In the genomic region with DNA sequence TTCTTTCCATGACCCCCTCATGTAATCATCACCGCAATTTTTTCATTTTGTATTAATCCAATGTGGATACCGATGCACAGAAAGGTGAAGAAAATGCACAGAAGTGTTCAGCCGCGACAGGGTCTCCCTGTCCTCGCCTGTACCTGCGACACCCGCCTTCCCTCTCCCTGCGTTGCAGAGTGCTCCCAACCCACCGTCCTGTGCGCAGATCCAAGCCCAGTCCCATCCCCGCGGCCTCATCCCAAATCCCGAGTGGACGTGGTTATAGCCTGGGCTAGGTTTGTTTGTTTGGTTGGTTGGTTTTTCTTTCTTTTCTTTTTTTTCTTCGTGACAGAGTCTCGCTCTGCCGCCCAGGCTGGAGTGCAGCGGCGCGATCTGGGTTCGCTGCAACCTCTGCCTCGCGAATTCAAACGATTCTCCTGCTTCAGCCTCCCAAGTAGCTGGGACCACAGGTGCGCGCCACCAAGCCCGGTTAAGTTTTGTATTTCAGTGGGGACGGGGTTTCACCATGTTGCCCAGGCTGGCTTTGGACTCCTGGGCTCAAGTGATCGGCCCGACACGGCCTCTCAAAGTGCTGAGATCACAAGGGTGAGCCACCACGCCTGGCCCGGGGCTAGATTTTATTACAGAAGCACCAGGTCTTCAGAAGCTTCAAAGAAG, we compare ENCODE assay signal across 9 cellular contexts. TPM values are rescaled to one million over a fixed set of nuclear protein-coding genes. Genes with fewer than 3 reads are reported as not detected.
DNase-seq lines count a peak whose midpoint lies in the region; ATAC-seq and TF ChIP-seq lines count a peak whose summit lies in the region.
"Had no signal": no experiment of that assay in that cellular context is flagged by ENCODE, and none has a peak within 500 bp of the region (broad histone marks: within the 10 kb centered on the region; RNA-seq: fewer than 3 reads in every experiment).

No MANE protein-coding gene starts in this region.

- no peaks in the 10 kb centered on the region for H4K20me1 ChIP-seq in Loucy (ENCODE audit: insufficient read depth, low read length, poor library complexity, severe bottlenecking)

- H3K9me2 ChIP-seq in Loucy (replicated peaks; ENCODE audit: low read depth, low read length), result no peaks in the 10 kb centered on the region

- peaks cover 8% of the 10 kb centered on the region for H3K4me1 ChIP-seq in Loucy (ENCODE audit: insufficient read depth, low read length, poor library complexity, severe bottlenecking)

- H3K9ac ChIP-seq in Loucy (ENCODE audit: low read depth, low read length, poor library complexity, severe bottlenecking), result no peak overlapping the region

- H3K79me2 ChIP-seq in Loucy (ENCODE audit: insufficient read depth, low read length), result no peaks in the 10 kb centered on the region

- peak overlapping the region; percentile 70 for H3K4me3 ChIP-seq in AG04449 (ENCODE audit: low read depth, low read length)
- peak overlapping the region; percentile 62 for H3K4me3 ChIP-seq in Loucy (ENCODE audit: low read length, poor library complexity, severe bottlenecking)

- no peaks in the 10 kb centered on the region for H3K9me3 Mint-ChIP-seq in effector memory CD8-positive, alpha-beta T cell
- H3K9me3 Mint-ChIP-seq in natural killer cell treated with Interleukin-12 subunit alpha and Interleukin-12 subunit beta and Interleukin-15 and Interleukin-18, amount 100 ng/mL, for 72 hours, result no peaks in the 10 kb centered on the region

- no peaks in the 10 kb centered on the region for H3F3A ChIP-seq in Loucy (ENCODE audit: low read depth)

- peak overlapping the region; percentile 65 for H3K4me2 ChIP-seq in Loucy (ENCODE audit: low read depth, low read length, poor library complexity, severe bottlenecking)

- POLR2A ChIA-PET in AG04449 (lab: Yijun Ruan, JAX), result no interaction called here

- no peaks in the 10 kb centered on the region for H3K27me3 ChIP-seq in Loucy (ENCODE audit: insufficient read depth, low read length, poor library complexity, severe bottlenecking)

- peak overlapping the region; percentile 83 to 89 for H3K4me3 Mint-ChIP-seq in effector memory CD8-positive, alpha-beta T cell
- H3K4me3 Mint-ChIP-seq in natural killer cell treated with Interleukin-12 subunit alpha and Interleukin-12 subunit beta and Interleukin-15 and Interleukin-18, amount 100 ng/mL, for 72 hours, result peak overlapping the region; percentile 68

- H3K27me3 Mint-ChIP-seq in effector memory CD8-positive, alpha-beta T cell, result peaks cover 95 to 100% of the 10 kb centered on the region in 2 donors
- peaks cover 72 to 93% of the 10 kb centered on the region in 2 donors for H3K27me3 Mint-ChIP-seq in natural killer cell treated with Interleukin-12 subunit alpha and Interleukin-12 subunit beta and Interleukin-15 and Interleukin-18, amount 100 ng/mL, for 72 hours

- no peaks in the 10 kb centered on the region for H3K36me3 ChIP-seq in Loucy (ENCODE audit: insufficient read depth, low read length)

- H3K27ac Mint-ChIP-seq in effector memory CD8-positive, alpha-beta T cell, result peak overlapping the region in 1 of 2 donors; percentile 63
- no peak overlapping the region for H3K27ac Mint-ChIP-seq in natural killer cell treated with Interleukin-12 subunit alpha and Interleukin-12 subunit beta and Interleukin-15 and Interleukin-18, amount 100 ng/mL, for 72 hours

- peak; percentile 14 for ATAC-seq in effector memory CD8-positive, alpha-beta T cell (replicated peaks)
- peak in 1 of 2 donors; percentile 8 for ATAC-seq in natural killer cell treated with Interleukin-12 subunit alpha and Interleukin-12 subunit beta and Interleukin-15 and Interleukin-18, amount 100 ng/mL, for 72 hours
- ATAC-seq in HG03457 (IDR thresholded peaks at IDR 0.05; ENCODE audit: unreplicated experiment), result no peak
- no peak for ATAC-seq in HG02571 (IDR thresholded peaks at IDR 0.05; ENCODE audit: unreplicated experiment)

- no peak overlapping the region for H2AFZ ChIP-seq in Loucy (ENCODE audit: low read length)

- DNase-seq in AG04449 (ENCODE audit: low read depth, low spot score) (no peak), iPS-NIHi7 (ENCODE audit: extremely low spot score) (no peak), HUDEP-2 (lab: John Stamatoyannopoulos, UW; ENCODE audit: unreplicated experiment in 76 of 76) (no peak)
- DNase-seq in effector memory CD8-positive, alpha-beta T cell, result no peak
- DNase-seq in natural killer cell treated with Interleukin-12 subunit alpha and Interleukin-12 subunit beta and Interleukin-15 and Interleukin-18, amount 100 ng/mL, for 72 hours (ENCODE audit: low spot score), result no peak

- H3K9me3 ChIP-seq in Loucy (ENCODE audit: insufficient read depth, low read depth, low read length), result no peaks in the 10 kb centered on the region

- peaks cover 15 to 22% of the 10 kb centered on the region in 2 donors for H3K4me1 Mint-ChIP-seq in effector memory CD8-positive, alpha-beta T cell (ENCODE audit: low read depth in 2 of 2)
- H3K4me1 Mint-ChIP-seq in natural killer cell treated with Interleukin-12 subunit alpha and Interleukin-12 subunit beta and Interleukin-15 and Interleukin-18, amount 100 ng/mL, for 72 hours (ENCODE audit: low read depth in 2 of 2), result peaks cover 15 to 17% of the 10 kb centered on the region in 2 donors

- H3K36me3 Mint-ChIP-seq in effector memory CD8-positive, alpha-beta T cell (ENCODE audit: insufficient read depth), result no peaks in the 10 kb centered on the region
- no peaks in the 10 kb centered on the region for H3K36me3 Mint-ChIP-seq in natural killer cell treated with Interleukin-12 subunit alpha and Interleukin-12 subunit beta and Interleukin-15 and Interleukin-18, amount 100 ng/mL, for 72 hours

- CTCF ChIA-PET in AG04449 (lab: Yijun Ruan, JAX), result interaction anchor here (0.8 to 2.6 kb wide), 10 partner anchors 12 to 200 kb away, joined by 3 to 62 read pairs (median 6); no protein-coding TSS in a partner anchor

- TF ChIP-seq CTCF in AG04449 (IDR thresholded peaks at IDR 0.05; ENCODE audit: insufficient read depth, low read length, missing control alignments) (no peak), Loucy (conservative IDR thresholded peaks at IDR 0.05; ENCODE audit: low read length) (no peak)

RNA-seq across cellular contexts. Expression of a gene that starts 0.5 kb away (rescaled TPM):
- total RNA-seq in natural killer cell treated with Interleukin-12 subunit alpha and Interleukin-12 subunit beta and Interleukin-15 and Interleukin-18, amount 100 ng/mL, for 72 hours, result under 1 TPM in 1 of 2 donors, not detected in 1; 0.43 TPM
- total RNA-seq: activated CD8-positive, alpha-beta memory T cell treated with anti-CD3 and anti-CD28 coated beads for 36 hours had no signal

RNA-seq across cellular contexts. Expression of a gene that starts 18.4 kb away (rescaled TPM):
- total RNA-seq in natural killer cell treated with Interleukin-12 subunit alpha and Interleukin-12 subunit beta and Interleukin-15 and Interleukin-18, amount 100 ng/mL, for 72 hours, result 1 to 10 TPM in 1 of 2 donors, under 1 TPM in 1; 0.98 to 4.0 TPM

RNA-seq across cellular contexts. Expression of a gene that starts 25.5 kb away (rescaled TPM):
- not detected for total RNA-seq in natural killer cell treated with Interleukin-12 subunit alpha and Interleukin-12 subunit beta and Interleukin-15 and Interleukin-18, amount 100 ng/mL, for 72 hours
- total RNA-seq: activated CD8-positive, alpha-beta memory T cell treated with anti-CD3 and anti-CD28 coated beads for 36 hours had no signal

RNA-seq across cellular contexts. Expression of a gene that starts 40.3 kb away (rescaled TPM):
- 1 to 10 TPM in 1 of 2 donors, under 1 TPM in 1; 0.31 to 1.5 TPM for total RNA-seq in natural killer cell treated with Interleukin-12 subunit alpha and Interleukin-12 subunit beta and Interleukin-15 and Interleukin-18, amount 100 ng/mL, for 72 hours

RNA-seq across cellular contexts. Expression of a gene that starts 59.3 kb away (rescaled TPM):
- total RNA-seq in natural killer cell treated with Interleukin-12 subunit alpha and Interleukin-12 subunit beta and Interleukin-15 and Interleukin-18, amount 100 ng/mL, for 72 hours, result 1 to 10 TPM; 1.6 to 2.9 TPM
